ENCODE assay signal across 9 cellular contexts in the genomic region with DNA sequence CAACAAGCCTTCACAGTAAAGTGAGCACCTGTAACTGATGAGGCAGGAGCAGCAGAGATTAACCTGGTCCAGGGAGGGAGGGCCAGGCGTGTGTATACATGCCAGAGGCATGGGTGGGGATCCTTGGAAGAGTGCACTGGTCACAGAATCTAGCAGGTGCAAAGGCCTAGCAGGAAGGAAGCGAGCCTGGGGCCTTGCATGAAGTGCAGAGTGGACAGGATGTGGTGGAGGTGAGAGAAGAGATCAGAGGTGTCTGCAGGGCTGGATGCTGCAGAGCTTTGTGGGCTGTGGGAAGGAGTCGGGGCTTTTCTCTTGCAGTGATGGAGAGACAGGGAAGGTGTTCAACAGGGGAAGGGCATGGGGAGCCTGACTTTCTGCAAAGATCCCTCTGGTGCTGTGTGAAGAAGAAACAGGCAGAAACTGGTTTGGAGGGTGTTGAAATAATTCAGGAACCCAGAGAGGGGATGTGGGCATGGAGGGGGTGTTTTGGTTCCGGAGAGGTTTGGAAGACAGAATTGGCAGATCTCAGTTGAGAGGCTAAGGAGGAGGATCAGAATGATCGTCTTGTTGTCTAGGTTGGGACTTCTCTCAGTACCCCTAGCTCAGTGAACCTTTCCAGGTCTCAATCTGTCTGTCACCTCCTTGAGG. TPM values are rescaled to one million over a fixed set of nuclear protein-coding genes. Genes with fewer than 3 reads are reported as not detected.
DNase-seq lines count a peak whose midpoint lies in the region; ATAC-seq, FAIRE-seq and TF ChIP-seq lines count a peak whose summit lies in the region.
"Had no signal": no experiment of that assay in that cellular context is flagged by ENCODE, and none has a peak within 500 bp of the region (broad histone marks: within the 10 kb centered on the region; RNA-seq: fewer than 3 reads in every experiment).

No MANE protein-coding gene starts in this region.

- H3K4me3 ChIP-seq in GM06990 (replicated peaks; ENCODE audit: low read depth, low read length), result no peak overlapping the region
- no peak overlapping the region for H3K4me3 ChIP-seq in bronchial epithelial cell (ENCODE audit: low read depth, low read length)
- H3K4me3 ChIP-seq in left lung, result no peak overlapping the region

- TF ChIP-seq CTCF in GM06990 (IDR thresholded peaks at IDR 0.05; ENCODE audit: insufficient read depth, low read length, poor library complexity, severe bottlenecking), result no peak
- no peak for TF ChIP-seq CTCF in bronchial epithelial cell (IDR thresholded peaks at IDR 0.05; ENCODE audit: insufficient read depth, low read length, severe bottlenecking)
- TF ChIP-seq CTCF in nephron progenitor cell (IDR thresholded peaks at IDR 0.05), result no peak
- no peak for TF ChIP-seq CTCF in left lung (IDR thresholded peaks at IDR 0.05)

- no peak overlapping the region for H3K4me3 Mint-ChIP-seq in nephron progenitor cell

- peak; percentile 46 for DNase-seq in GM06990 (ENCODE audit: extremely low read depth, insufficient read length)
- peak; percentile 17 for DNase-seq in NCI-H2196 (lab: John Stamatoyannopoulos, UW; ENCODE audit: unreplicated experiment)
- peak; percentile 44 for DNase-seq in bronchial epithelial cell (ENCODE audit: low read depth)
- no peak for DNase-seq in SW 1271 (lab: John Stamatoyannopoulos, UW)
- no peak for DNase-seq in nephron progenitor cell
- no peak for DNase-seq in left lung
- no peak for DNase-seq in GM19240 (ENCODE audit: insufficient read length, low spot score)

- H3K4me1 ChIP-seq in left lung, result peaks cover 6 to 48% of the 10 kb centered on the region in 2 donors

- FAIRE-seq in bronchial epithelial cell (lab: Jason Lieb, UNC), result peak; percentile 70
- FAIRE-seq: astrocyte had no signal

- H3K9me3 Mint-ChIP-seq in nephron progenitor cell, result peaks cover 10% of the 10 kb centered on the region

- H3K27me3 ChIP-seq in GM06990 (replicated peaks; ENCODE audit: control insufficient read depth, insufficient read depth, low read length) (no peaks in the 10 kb centered on the region), bronchial epithelial cell (ENCODE audit: control insufficient read depth, insufficient read depth, low read length) (no peaks in the 10 kb centered on the region), left lung (no peaks in the 10 kb centered on the region)

- peak overlapping the region in 1 of 2 donors; percentile 53 for H3K27ac ChIP-seq in left lung

- intact Hi-C loops in left lung (cut with DNase I), result no loop called here

- peaks cover 23% of the 10 kb centered on the region for H3K27me3 Mint-ChIP-seq in nephron progenitor cell (ENCODE audit: low read depth, poor library complexity)

- H3K9me3 ChIP-seq in left lung, result no peaks in the 10 kb centered on the region

- H3K36me3 ChIP-seq in GM06990 (ENCODE audit: control insufficient read depth, insufficient read depth, low read length) (no peaks in the 10 kb centered on the region), bronchial epithelial cell (ENCODE audit: control insufficient read depth, insufficient read depth, low read length) (no peaks in the 10 kb centered on the region), left lung (no peaks in the 10 kb centered on the region)

- no peak overlapping the region for H3K27ac Mint-ChIP-seq in nephron progenitor cell

- ATAC-seq in GM21423 (IDR thresholded peaks at IDR 0.05; ENCODE audit: unreplicated experiment) (peak; percentile 62), left lung (no peak)

- H3K4me1 Mint-ChIP-seq in nephron progenitor cell, result no peaks in the 10 kb centered on the region

- peaks cover 9% of the 10 kb centered on the region for H3K36me3 Mint-ChIP-seq in nephron progenitor cell (ENCODE audit: low read depth)

RNA-seq across cellular contexts. Expression of gene TPST2, which starts 2.6 kb away (rescaled TPM):
- total RNA-seq in bronchial epithelial cell, result 18.4 and 24.1 TPM in 2 replicates
- total RNA-seq in left lung, result 10 to 100 TPM; 51.4 to 69.0 TPM

RNA-seq across cellular contexts. Expression of gene CRYBB1, which starts 25.3 kb away (rescaled TPM):
- total RNA-seq in bronchial epithelial cell (not detected in 2 replicates), left lung (1 to 10 TPM; 1.0 to 1.3 TPM)
- total RNA-seq: astrocyte had no signal

RNA-seq across cellular contexts. Expression of gene CRYBA4, which starts 29.3 kb away (rescaled TPM):
- total RNA-seq in bronchial epithelial cell, result not detected in 2 replicates
- not detected for total RNA-seq in left lung

Comparison
In these comparisons a context has a peak if more than half of its experiments do, and no peak if none do; other contexts are left out.
1. DNase-seq: peak in GM06990 (single experiment), NCI-H2196 (single experiment) and bronchial epithelial cell (single experiment); none in SW 1271 (0 of 2), nephron progenitor cell (single experiment), left lung (0 of 2) and GM19240 (single experiment).